Comparison of ENCODE assay signal across 8 cellular contexts in the genomic region with DNA sequence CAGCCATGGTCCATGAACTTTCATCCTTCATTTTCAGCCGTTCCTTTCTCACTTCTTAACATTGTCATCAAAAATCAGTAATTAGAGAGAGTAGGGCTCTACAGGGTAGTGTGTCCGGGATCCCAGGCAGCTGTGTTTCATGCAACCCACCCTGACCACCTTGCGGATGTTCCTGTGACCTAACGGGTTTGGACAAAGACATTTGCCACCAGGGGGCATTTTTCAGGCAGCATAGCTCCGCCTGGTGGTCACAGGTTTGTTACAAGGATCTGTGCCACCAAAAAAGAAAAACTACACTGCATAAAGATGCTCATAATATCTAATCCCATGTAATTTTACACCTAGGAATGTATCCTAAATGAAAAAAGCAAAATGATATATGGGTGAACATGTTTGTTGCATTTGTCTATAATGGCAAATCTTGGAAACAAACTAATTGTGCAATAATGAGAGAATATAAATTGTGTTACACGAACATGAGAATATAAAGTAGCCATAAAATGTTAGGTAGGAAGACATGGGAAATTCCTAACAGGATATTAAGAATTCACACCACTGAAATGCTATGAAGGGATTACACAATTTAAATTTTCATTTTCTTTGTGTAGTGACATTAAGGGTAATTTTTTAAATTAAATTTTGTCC.
A peak's percentile ranks its signal among the peaks of the same experiment; 100 is the strongest.
DNase-seq lines count a peak whose midpoint lies in the region; ATAC-seq lines count a peak whose summit lies in the region.

No MANE protein-coding gene starts in this region.

- no peak overlapping the region for H3K4me3 Mint-ChIP-seq in activated naive CD8-positive, alpha-beta T cell treated with anti-CD3 and anti-CD28 coated beads for 36 hours

- H3K4me1 Mint-ChIP-seq in activated naive CD8-positive, alpha-beta T cell treated with anti-CD3 and anti-CD28 coated beads for 36 hours: no peaks in the 10 kb centered on the region

- no peak overlapping the region for H3K27ac Mint-ChIP-seq in activated naive CD8-positive, alpha-beta T cell treated with anti-CD3 and anti-CD28 coated beads for 36 hours

- H3K27me3 Mint-ChIP-seq in activated naive CD8-positive, alpha-beta T cell treated with anti-CD3 and anti-CD28 coated beads for 36 hours: peaks cover 5% of the 10 kb centered on the region

- peak; percentile 51 for ATAC-seq in HG03103 (IDR thresholded peaks at IDR 0.05; ENCODE audit: low read depth, unreplicated experiment)
- no peak for ATAC-seq in GM21447 (IDR thresholded peaks at IDR 0.05; ENCODE audit: unreplicated experiment)

- DNase-seq in EL (peak; percentile 60), RKO (ENCODE audit: low spot score) (peak; percentile 69), iPS DF 19.7 (ENCODE audit: low read depth, low spot score) (peak; percentile 38), DMS153 (lab: John Stamatoyannopoulos, UW) (no peak)
- peak; percentile 37 for DNase-seq in activated naive CD8-positive, alpha-beta T cell treated with anti-CD3 and anti-CD28 coated beads for 36 hours
- DNase-seq in stimulated activated CD4-positive, alpha-beta T cell treated with anti-CD3 and anti-CD28 coated beads, Interleukin-4, amount 100 ng/mL, for 4 hours: peak; percentile 7 to 26

- H3K36me3 Mint-ChIP-seq in activated naive CD8-positive, alpha-beta T cell treated with anti-CD3 and anti-CD28 coated beads for 36 hours: no peaks in the 10 kb centered on the region

- no peaks in the 10 kb centered on the region for H3K9me3 Mint-ChIP-seq in activated naive CD8-positive, alpha-beta T cell treated with anti-CD3 and anti-CD28 coated beads for 36 hours
